In the genomic region with DNA sequence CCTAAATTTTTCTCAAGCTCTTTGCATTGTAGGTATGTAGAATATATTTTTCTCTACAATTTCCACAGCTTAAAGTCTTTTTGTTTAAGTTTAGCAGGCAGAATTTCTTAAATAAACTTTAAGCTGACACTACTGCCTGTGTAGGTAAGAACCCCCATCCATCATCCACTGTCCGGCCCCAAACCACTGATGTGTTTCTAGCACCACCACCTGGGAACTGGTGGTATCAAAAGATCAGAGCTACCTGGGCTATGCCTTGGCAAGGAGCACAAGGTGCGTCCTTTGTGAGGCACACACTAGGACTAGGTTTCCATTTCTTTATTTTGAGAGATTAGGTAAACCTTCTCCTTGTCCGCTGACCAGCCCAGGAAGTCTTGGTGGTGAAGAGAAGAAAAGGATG, we compare ENCODE assay signal across 1 cellular context.
TF ChIP-seq lines count a peak whose summit lies in the region.

No MANE protein-coding gene starts in this region.

TF ChIP-seq in GM23338, 12 proteins besides CTCF, POLR2A, EP300 and RAD21 (continued from another document):
- TF ChIP-seq, protein P1, sequence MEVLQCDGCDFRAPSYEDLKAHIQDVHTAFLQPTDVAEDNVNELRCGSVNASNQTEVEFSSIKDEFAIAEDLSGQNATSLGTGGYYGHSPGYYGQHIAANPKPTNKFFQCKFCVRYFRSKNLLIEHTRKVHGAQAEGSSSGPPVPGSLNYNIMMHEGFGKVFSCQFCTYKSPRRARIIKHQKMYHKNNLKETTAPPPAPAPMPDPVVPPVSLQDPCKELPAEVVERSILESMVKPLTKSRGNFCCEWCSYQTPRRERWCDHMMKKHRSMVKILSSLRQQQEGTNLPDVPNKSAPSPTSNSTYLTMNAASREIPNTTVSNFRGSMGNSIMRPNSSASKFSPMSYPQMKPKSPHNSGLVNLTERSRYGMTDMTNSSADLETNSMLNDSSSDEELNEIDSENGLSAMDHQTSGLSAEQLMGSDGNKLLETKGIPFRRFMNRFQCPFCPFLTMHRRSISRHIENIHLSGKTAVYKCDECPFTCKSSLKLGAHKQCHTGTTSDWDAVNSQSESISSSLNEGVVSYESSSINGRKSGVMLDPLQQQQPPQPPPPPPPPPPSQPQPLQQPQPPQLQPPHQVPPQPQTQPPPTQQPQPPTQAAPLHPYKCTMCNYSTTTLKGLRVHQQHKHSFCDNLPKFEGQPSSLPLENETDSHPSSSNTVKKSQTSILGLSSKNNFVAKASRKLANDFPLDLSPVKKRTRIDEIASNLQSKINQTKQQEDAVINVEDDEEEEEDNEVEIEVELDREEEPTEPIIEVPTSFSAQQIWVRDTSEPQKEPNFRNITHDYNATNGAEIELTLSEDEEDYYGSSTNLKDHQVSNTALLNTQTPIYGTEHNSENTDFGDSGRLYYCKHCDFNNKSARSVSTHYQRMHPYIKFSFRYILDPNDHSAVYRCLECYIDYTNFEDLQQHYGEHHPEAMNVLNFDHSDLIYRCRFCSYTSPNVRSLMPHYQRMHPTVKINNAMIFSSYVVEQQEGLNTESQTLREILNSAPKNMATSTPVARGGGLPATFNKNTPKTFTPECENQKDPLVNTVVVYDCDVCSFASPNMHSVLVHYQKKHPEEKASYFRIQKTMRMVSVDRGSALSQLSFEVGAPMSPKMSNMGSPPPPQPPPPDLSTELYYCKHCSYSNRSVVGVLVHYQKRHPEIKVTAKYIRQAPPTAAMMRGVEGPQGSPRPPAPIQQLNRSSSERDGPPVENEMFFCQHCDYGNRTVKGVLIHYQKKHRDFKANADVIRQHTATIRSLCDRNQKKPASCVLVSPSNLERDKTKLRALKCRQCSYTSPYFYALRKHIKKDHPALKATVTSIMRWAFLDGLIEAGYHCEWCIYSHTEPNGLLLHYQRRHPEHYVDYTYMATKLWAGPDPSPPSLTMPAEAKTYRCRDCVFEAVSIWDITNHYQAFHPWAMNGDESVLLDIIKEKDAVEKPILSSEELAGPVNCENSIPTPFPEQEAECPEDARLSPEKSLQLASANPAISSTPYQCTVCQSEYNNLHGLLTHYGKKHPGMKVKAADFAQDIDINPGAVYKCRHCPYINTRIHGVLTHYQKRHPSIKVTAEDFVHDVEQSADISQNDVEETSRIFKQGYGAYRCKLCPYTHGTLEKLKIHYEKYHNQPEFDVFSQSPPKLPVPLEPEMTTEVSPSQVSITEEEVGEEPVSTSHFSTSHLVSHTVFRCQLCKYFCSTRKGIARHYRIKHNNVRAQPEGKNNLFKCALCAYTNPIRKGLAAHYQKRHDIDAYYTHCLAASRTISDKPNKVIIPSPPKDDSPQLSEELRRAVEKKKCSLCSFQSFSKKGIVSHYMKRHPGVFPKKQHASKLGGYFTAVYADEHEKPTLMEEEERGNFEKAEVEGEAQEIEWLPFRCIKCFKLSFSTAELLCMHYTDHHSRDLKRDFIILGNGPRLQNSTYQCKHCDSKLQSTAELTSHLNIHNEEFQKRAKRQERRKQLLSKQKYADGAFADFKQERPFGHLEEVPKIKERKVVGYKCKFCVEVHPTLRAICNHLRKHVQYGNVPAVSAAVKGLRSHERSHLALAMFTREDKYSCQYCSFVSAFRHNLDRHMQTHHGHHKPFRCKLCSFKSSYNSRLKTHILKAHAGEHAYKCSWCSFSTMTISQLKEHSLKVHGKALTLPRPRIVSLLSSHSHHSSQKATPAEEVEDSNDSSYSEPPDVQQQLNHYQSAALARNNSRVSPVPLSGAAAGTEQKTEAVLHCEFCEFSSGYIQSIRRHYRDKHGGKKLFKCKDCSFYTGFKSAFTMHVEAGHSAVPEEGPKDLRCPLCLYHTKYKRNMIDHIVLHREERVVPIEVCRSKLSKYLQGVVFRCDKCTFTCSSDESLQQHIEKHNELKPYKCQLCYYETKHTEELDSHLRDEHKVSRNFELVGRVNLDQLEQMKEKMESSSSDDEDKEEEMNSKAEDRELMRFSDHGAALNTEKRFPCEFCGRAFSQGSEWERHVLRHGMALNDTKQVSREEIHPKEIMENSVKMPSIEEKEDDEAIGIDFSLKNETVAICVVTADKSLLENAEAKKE (CRISPR knock-in tag; IDR thresholded peaks at IDR 0.05) = no peak
- TF ChIP-seq CREB1 (CRISPR knock-in tag; IDR thresholded peaks at IDR 0.05; ENCODE audit: low read depth) (no peak), POLR2AphosphoS5 (IDR thresholded peaks at IDR 0.05; ENCODE audit: low read depth) (no peak), JUNB (IDR thresholded peaks at IDR 0.05; ENCODE audit: unreplicated experiment) (no peak), NANOG (IDR thresholded peaks at IDR 0.05; ENCODE audit: borderline replicate concordance) (no peak), ZNF331 (CRISPR knock-in tag; IDR thresholded peaks at IDR 0.05; ENCODE audit: low read depth) (no peak)
